Comparison of ENCODE assay signal across 1 cellular context in genomic region chr7:105454921-105455320, GRCh38.
TF ChIP-seq lines count a peak whose summit lies in the region.

No MANE protein-coding gene starts in this region.

TF ChIP-seq in IMR-90, 13 proteins besides CTCF, POLR2A, EP300 and RAD21 (continued from another document):
- no peak for TF ChIP-seq ELK1 (IDR thresholded peaks at IDR 0.05; ENCODE audit: borderline replicate concordance, low read depth, low read length)
- TF ChIP-seq RCOR1 (IDR thresholded peaks at IDR 0.05; ENCODE audit: insufficient replicate concordance, low read length): no peak
- no peak for TF ChIP-seq CEBPB (IDR thresholded peaks at IDR 0.05; ENCODE audit: low read depth, low read length)
- TF ChIP-seq FOS (IDR thresholded peaks at IDR 0.05; ENCODE audit: low read depth, low read length): no peak
- no peak for TF ChIP-seq MAFK (IDR thresholded peaks at IDR 0.05; ENCODE audit: low read depth, low read length)
- no peak for TF ChIP-seq MAZ (IDR thresholded peaks at IDR 0.05; ENCODE audit: borderline replicate concordance, low read depth, low read length)
- TF ChIP-seq, protein P1, sequence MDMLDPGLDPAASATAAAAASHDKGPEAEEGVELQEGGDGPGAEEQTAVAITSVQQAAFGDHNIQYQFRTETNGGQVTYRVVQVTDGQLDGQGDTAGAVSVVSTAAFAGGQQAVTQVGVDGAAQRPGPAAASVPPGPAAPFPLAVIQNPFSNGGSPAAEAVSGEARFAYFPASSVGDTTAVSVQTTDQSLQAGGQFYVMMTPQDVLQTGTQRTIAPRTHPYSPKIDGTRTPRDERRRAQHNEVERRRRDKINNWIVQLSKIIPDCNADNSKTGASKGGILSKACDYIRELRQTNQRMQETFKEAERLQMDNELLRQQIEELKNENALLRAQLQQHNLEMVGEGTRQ (IDR thresholded peaks at IDR 0.05; ENCODE audit: low read depth, low read length): no peak
- TF ChIP-seq SMC3 (IDR thresholded peaks at IDR 0.05; ENCODE audit: low read depth, low read length): no peak
- no peak for TF ChIP-seq CHD1 (IDR thresholded peaks at IDR 0.05; ENCODE audit: low read depth, low read length)
